ENCODE assay signal across 8 cellular contexts in the genomic region with DNA sequence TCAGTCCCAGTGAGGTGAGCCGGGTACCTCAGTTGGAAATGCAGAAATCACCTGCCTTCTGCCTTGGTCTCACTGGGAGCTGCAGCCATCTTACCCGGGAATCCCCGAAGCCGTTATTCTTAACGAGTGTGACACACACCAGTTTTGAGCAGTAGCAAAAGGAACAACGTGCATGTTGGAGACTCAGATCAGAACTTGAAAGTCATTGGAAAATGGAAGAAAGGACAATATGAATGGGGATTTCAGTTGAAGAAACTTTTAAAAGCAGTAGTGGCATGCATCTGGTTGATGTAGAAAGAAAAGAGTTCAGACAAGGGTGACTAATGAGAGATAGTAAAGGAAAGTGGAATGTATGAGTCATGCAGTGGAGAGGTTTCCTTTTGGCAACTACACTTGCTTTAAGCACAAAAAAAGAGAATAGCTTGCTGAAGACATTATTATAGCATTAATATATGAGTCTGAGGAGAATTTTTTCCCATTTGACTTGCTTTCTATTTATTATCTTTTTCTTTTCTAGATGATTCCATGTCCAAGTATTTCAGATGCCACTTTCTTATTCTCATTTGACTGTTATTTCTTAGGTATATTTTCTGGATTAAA. TPM values are rescaled to one million over a fixed set of nuclear protein-coding genes. Genes with fewer than 3 reads are reported as not detected.
DNase-seq lines count a peak whose midpoint lies in the region; ATAC-seq and TF ChIP-seq lines count a peak whose summit lies in the region.

No MANE protein-coding gene starts in this region.

- H3K4me3 Mint-ChIP-seq in activated T-cell treated with anti-CD3 and anti-CD28 coated beads, Interleukin-2, amount 50 U/mL, for 24 hours: peak overlapping the region; percentile 61
- no peak overlapping the region for H3K4me3 Mint-ChIP-seq in H9

- H3K27me3 Mint-ChIP-seq in activated T-cell treated with anti-CD3 and anti-CD28 coated beads, Interleukin-2, amount 50 U/mL, for 24 hours: no peaks in the 10 kb centered on the region
- H3K27me3 Mint-ChIP-seq in H9 (ENCODE audit: low read depth): no peaks in the 10 kb centered on the region

- H3K56ac ChIP-seq in H9 (ENCODE audit: insufficient read length, low read depth, low read length): no peak overlapping the region

- TF ChIP-seq POLR2A in heart left ventricle (IDR thresholded peaks at IDR 0.05): no peak
- TF ChIP-seq POLR2A in spleen (IDR thresholded peaks at IDR 0.05): no peak
- TF ChIP-seq POLR2A in testis (IDR thresholded peaks at IDR 0.05): no peak

- no peak overlapping the region for H3K4me2 ChIP-seq in H9 (ENCODE audit: insufficient read depth, insufficient read length, low read length)

- TF ChIP-seq CTCF in heart left ventricle (IDR thresholded peaks at IDR 0.05) (no peak), spleen (IDR thresholded peaks at IDR 0.05 in 8 of 11, conservative IDR thresholded peaks at IDR 0.05 in 3 of 11) (no peak), H9 (conservative IDR thresholded peaks at IDR 0.05) (no peak), testis (IDR thresholded peaks at IDR 0.05) (no peak)

- no peak overlapping the region for H2AK5ac ChIP-seq in H9 (ENCODE audit: insufficient read length, low read length)

- no peak overlapping the region for H3K9ac ChIP-seq in H9 (ENCODE audit: extremely low read depth, insufficient read length, low read length)

- H3K9me3 Mint-ChIP-seq in activated T-cell treated with anti-CD3 and anti-CD28 coated beads, Interleukin-2, amount 50 U/mL, for 24 hours: peaks cover 26% of the 10 kb centered on the region
- H3K9me3 Mint-ChIP-seq in H9: peaks cover 20 to 21% of the 10 kb centered on the region in 2 experiments; a peak in 4 of 5 replicates

- H3K27me3 ChIP-seq in heart left ventricle: no peaks in the 10 kb centered on the region
- H3K27me3 ChIP-seq in spleen (replicated peaks in 1 of 7): no peaks in the 10 kb centered on the region
- no peaks in the 10 kb centered on the region for H3K27me3 ChIP-seq in H9 (ENCODE audit: insufficient read depth, low read length)
- H3K27me3 ChIP-seq in testis: no peaks in the 10 kb centered on the region

- no peak overlapping the region for H2BK120ac ChIP-seq in H9 (ENCODE audit: low read depth, low read length, poor library complexity, severe bottlenecking)

- H3K36me3 Mint-ChIP-seq in activated T-cell treated with anti-CD3 and anti-CD28 coated beads, Interleukin-2, amount 50 U/mL, for 24 hours (ENCODE audit: low read depth): peaks cover 67% of the 10 kb centered on the region
- peaks cover 14 to 32% (median 26%) of the 10 kb centered on the region in 3 experiments for H3K36me3 Mint-ChIP-seq in H9 (ENCODE audit: insufficient read depth in 1 of 3, low read depth in 3 of 3)

- H4K8ac ChIP-seq in H9 (replicated peaks; ENCODE audit: insufficient read length, low read depth, low read length): no peak overlapping the region

- H2BK12ac ChIP-seq in H9 (ENCODE audit: insufficient read length, low read depth, low read length): no peak overlapping the region

- no peak overlapping the region for H2BK5ac ChIP-seq in H9 (ENCODE audit: insufficient read length, low read length)

- H4K91ac ChIP-seq in H9 (ENCODE audit: insufficient read length, low read depth, low read length): no peak overlapping the region

- H4K20me1 ChIP-seq in H9 (ENCODE audit: control insufficient read depth, insufficient read depth, insufficient read length): no peaks in the 10 kb centered on the region

- no peaks in the 10 kb centered on the region for H3K79me2 ChIP-seq in H9 (ENCODE audit: insufficient read depth, low read length)

- no peak overlapping the region for H3K4ac ChIP-seq in H9 (ENCODE audit: low read depth, low read length)

- H3K4me1 Mint-ChIP-seq in activated T-cell treated with anti-CD3 and anti-CD28 coated beads, Interleukin-2, amount 50 U/mL, for 24 hours (ENCODE audit: low read depth): peaks cover 76% of the 10 kb centered on the region
- H3K4me1 Mint-ChIP-seq in H9: peaks cover 5 to 20% of the 10 kb centered on the region in 2 experiments; a peak in 3 of 4 replicates

- peak overlapping the region; percentile 96 for H3K27ac Mint-ChIP-seq in activated T-cell treated with anti-CD3 and anti-CD28 coated beads, Interleukin-2, amount 50 U/mL, for 24 hours
- H3K27ac Mint-ChIP-seq in H9: peak overlapping the region in 1 of 3 experiments; percentile 20; a peak in 2 of 7 replicates

- no peak overlapping the region for H3K23ac ChIP-seq in H9 (ENCODE audit: insufficient read length, low read depth, low read length)

- H3K27ac ChIP-seq in heart left ventricle (peak overlapping the region in 11 of 12 donors; percentile 33 to 75 (median 61)), spleen (peak overlapping the region in 5 of 8 donors; percentile 28 to 66 (median 31)), H9 (ENCODE audit: insufficient read length, low read depth, low read length) (no peak overlapping the region), testis (peak overlapping the region in 1 of 2 donors; percentile 6)

- H4K5ac ChIP-seq in H9 (ENCODE audit: insufficient read length, low read depth, low read length): no peak overlapping the region

- no peaks in the 10 kb centered on the region for H3K79me1 ChIP-seq in H9 (ENCODE audit: insufficient read depth, low read depth, low read length, poor library complexity, severe bottlenecking)

- H3K23me2 ChIP-seq in H9 (ENCODE audit: insufficient read length, low read depth, low read length, poor library complexity, severe bottlenecking): no peaks in the 10 kb centered on the region

- no peak overlapping the region for H3K18ac ChIP-seq in H9 (ENCODE audit: insufficient read length, low read depth, low read length)

- DNase-seq in NCI-H2029 (lab: John Stamatoyannopoulos, UW): peak; percentile 2
- peak; percentile 68 for DNase-seq in activated T-cell treated with anti-CD3 and anti-CD28 coated beads, Interleukin-2, amount 50 U/mL, for 24 hours
- no peak for DNase-seq in heart left ventricle
- no peak for DNase-seq in spleen
- no peak for DNase-seq in H9
- no peak for DNase-seq in testis

- H3K36me3 ChIP-seq in heart left ventricle: peaks cover 0 to 9% (median 3%) of the 10 kb centered on the region in 9 donors
- H3K36me3 ChIP-seq in spleen: peaks cover 0 to 23% (median 5%) of the 10 kb centered on the region in 6 donors
- no peaks in the 10 kb centered on the region for H3K36me3 ChIP-seq in testis (ENCODE audit: low read depth, missing control alignments)

- no peak overlapping the region for H3T11ph ChIP-seq in H9 (ENCODE audit: low read length)

- no peak overlapping the region for H2AFZ ChIP-seq in H9 (ENCODE audit: low read length)

- WGBS in heart left ventricle, 4 donors: 22 to 40% (median 29%) methylated on average over 6 of the region's 6 CpGs
- 30 to 63% (median 52%) methylated on average over 6 of the region's 6 CpGs for WGBS in spleen, 5 donors
- WGBS in H9 (ENCODE audit: extremely low coverage, insufficient read length, low lambda C conversion rate): no CpG with 5 or more reads among the region's 6 CpGs
- WGBS in testis, 2 donors: 50 to 67% methylated on average over 6 of the region's 6 CpGs

- H3K4me1 ChIP-seq in heart left ventricle: peaks cover 0 to 51% (median 29%) of the 10 kb centered on the region in 12 donors
- peaks cover 10 to 39% (median 26%) of the 10 kb centered on the region in 6 donors for H3K4me1 ChIP-seq in spleen
- H3K4me1 ChIP-seq in H9 (ENCODE audit: insufficient read depth, low read length): no peaks in the 10 kb centered on the region
- peaks cover 24% of the 10 kb centered on the region for H3K4me1 ChIP-seq in testis

- H3K14ac ChIP-seq in H9 (ENCODE audit: insufficient read depth, low read length): no peak overlapping the region

- peak; percentile 85 for ATAC-seq in GM18519 (IDR thresholded peaks at IDR 0.05; ENCODE audit: low FRiP score, unreplicated experiment)
- peak; percentile 87 for ATAC-seq in HG02759 (IDR thresholded peaks at IDR 0.05; ENCODE audit: unreplicated experiment)
- ATAC-seq in heart left ventricle: peak; percentile 91 to 99 (median 96)

- H3K9me3 ChIP-seq in heart left ventricle (peaks cover 0 to 26% (median 7%) of the 10 kb centered on the region in 12 donors), spleen (peaks cover 0 to 29% (median 26%) of the 10 kb centered on the region in 8 donors), H9 (ENCODE audit: control insufficient read depth, low read depth, low read length) (no peaks in the 10 kb centered on the region), testis (no peaks in the 10 kb centered on the region)

- no peak overlapping the region for H2BK20ac ChIP-seq in H9 (ENCODE audit: low read depth, low read length, poor library complexity, severe bottlenecking)

- intact Hi-C loops in heart left ventricle (cut with DNase I) (loop anchor here in 7 of 10 donors (2.0 to 10.0 kb wide), 4 partner anchors 52 to 330 kb away; a partner anchor contains a TSS), spleen (cut with DNase I; ENCODE audit: low total_unique reads) (no loop called here), testis (cut with DNase I; ENCODE audit: low total_unique reads) (no loop called here)

- H3K4me3 ChIP-seq in heart left ventricle (peak overlapping the region in 2 of 12 donors; percentile 6 to 8), spleen (no peak overlapping the region), testis (no peak overlapping the region)

- H2BK15ac ChIP-seq in H9 (ENCODE audit: low read depth, low read length): no peak overlapping the region

RNA-seq across cellular contexts. Expression of a gene that starts 44.4 kb away (rescaled TPM):
- total RNA-seq in heart left ventricle: under 1 TPM in 2 of 9 donors, not detected in 7; 0.46 to 0.61 TPM
- under 1 TPM; 0.10 to 0.19 TPM for polyA plus RNA-seq in heart left ventricle
- total RNA-seq in spleen: 1 to 10 TPM in 1 of 7 donors, under 1 TPM in 6; 0.34 to 1.4 (median 0.43) TPM
- under 1 TPM; 0.20 to 0.77 (median 0.29) TPM for polyA plus RNA-seq in spleen
- total RNA-seq in H9 (2021): 0.33 and 0.44 TPM in 2 replicates
- 1 to 10 TPM; 1.3 to 8.1 TPM for total RNA-seq in testis
- polyA plus RNA-seq in testis (ENCODE audit: insufficient read depth, low read depth, low replicate concordance): 1.2 TPM

RNA-seq across cellular contexts. Expression of a gene that starts 55.1 kb away (rescaled TPM):
- total RNA-seq in heart left ventricle (10 to 100 TPM; 16.8 to 28.8 (median 24.2) TPM), spleen (10 to 100 TPM; 33.2 to 56.6 (median 38.4) TPM), H9 (2021) (7.6 and 9.9 TPM in 2 replicates), testis (10 to 100 TPM; 41.0 to 56.7 TPM)
- polyA plus RNA-seq in heart left ventricle (1 to 10 TPM; 5.2 to 9.4 TPM), spleen (1 to 10 TPM; 4.1 to 5.9 (median 4.2) TPM), testis (ENCODE audit: insufficient read depth, low read depth, low replicate concordance) (23.3 TPM)

RNA-seq across cellular contexts. Expression of a gene that starts 55.4 kb away (rescaled TPM):
- 10 to 100 TPM; 16.5 to 57.6 (median 36.2) TPM for total RNA-seq in heart left ventricle
- 10 to 100 TPM in 1 of 2 donors, 1 to 10 TPM in 1; 6.7 to 26.5 TPM for polyA plus RNA-seq in heart left ventricle
- 10 to 100 TPM; 50.1 to 71.1 (median 52.3) TPM for total RNA-seq in spleen
- 10 to 100 TPM in 2 of 3 donors, 1 to 10 TPM in 1; 8.5 to 16.6 (median 11.6) TPM for polyA plus RNA-seq in spleen
- 48.1 and 50.2 TPM in 2 replicates for total RNA-seq in H9 (2021)
- 10 to 100 TPM; 45.0 to 61.3 TPM for total RNA-seq in testis
- 51.3 TPM for polyA plus RNA-seq in testis (ENCODE audit: insufficient read depth, low read depth, low replicate concordance)

Comparison
In these comparisons a context has a peak if more than half of its experiments do, and no peak if none do; other contexts are left out.
1. DNase-seq: peak in NCI-H2029 (single experiment) and activated T-cell treated with anti-CD3 and anti-CD28 coated beads, Interleukin-2, amount 50 U/mL, for 24 hours (single experiment); none in heart left ventricle (0 of 5), spleen (single experiment), H9 (single experiment) and testis (single experiment).
2. intact Hi-C loops: an anchor here in heart left ventricle (2.0 to 10.0 kb wide); none called in spleen and testis.
3. Peak in every context shown above with its lines, with median percentiles within 50 percentile points of each other: ATAC-seq.